In the genomic region with DNA sequence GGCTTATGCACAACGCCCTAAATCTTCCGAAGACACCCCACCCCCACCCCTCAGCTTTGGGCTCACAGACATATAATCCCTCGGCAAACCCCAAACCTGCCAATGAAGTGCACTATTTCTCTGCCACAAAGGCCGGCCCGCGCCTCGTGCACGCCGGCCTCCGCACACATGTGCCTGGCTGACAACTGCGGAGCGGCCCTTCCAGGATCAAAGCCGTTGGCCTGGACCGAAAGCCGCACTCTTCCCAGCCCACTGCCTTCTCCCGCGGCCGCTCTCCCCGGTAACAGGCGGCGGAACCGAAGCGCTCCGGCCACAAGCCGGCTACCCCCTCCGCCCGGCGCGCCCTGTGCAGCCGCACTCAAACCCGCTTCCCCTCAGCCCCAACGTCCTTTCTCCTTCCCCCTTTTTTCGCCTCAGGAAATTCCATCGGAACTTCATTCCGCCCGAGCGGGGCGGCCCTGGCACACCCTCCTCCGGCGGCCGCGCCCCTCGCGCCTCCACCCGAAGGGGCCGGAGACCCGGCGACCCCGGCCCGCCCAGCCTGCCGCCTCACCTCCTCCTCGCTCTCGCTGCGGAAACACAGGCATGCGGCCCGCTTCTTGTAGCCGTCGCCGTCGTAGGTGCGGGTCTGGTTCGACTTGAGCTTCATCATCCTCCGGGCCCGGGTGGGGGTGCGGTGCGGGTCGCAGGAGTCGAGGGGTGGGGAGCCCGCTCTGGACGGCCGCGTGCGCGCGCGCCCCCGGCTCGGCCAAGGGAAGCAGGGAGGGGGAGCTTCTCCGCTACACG, we compare ENCODE assay signal across 8 cellular contexts. TPM values are rescaled to one million over a fixed set of nuclear protein-coding genes. Genes with fewer than 3 reads are reported as not detected.
DNase-seq lines count a peak whose midpoint lies in the region; ATAC-seq and TF ChIP-seq lines count a peak whose summit lies in the region.

No MANE protein-coding gene starts in this region.

- DNase-seq in AG04449 (ENCODE audit: low read depth, low spot score) = no peak
- DNase-seq in NCI-H345 (lab: John Stamatoyannopoulos, UW) = peak; percentile 53
- peak; percentile 85 for DNase-seq in activated CD4-positive, alpha-beta T cell treated with anti-CD3 and anti-CD28 coated beads, Interleukin-2, amount 10 ng/mL, durations not matched to agents 24 days and 14 days
- peak; percentile 38 to 72 (median 52) for DNase-seq in dorsolateral prefrontal cortex
- peak; percentile 55 for DNase-seq in lung (ENCODE audit: low spot score)
- DNase-seq in stimulated activated CD4-positive, alpha-beta T cell treated with anti-CD3 and anti-CD28 coated beads, TNF-alpha, amount 100 ng/mL, for 4 hours (ENCODE audit: low read depth in 3 of 3) = peak; percentile 29 to 42 (median 35)

- peak; percentile 44 for ATAC-seq in GM18867 (IDR thresholded peaks at IDR 0.05; ENCODE audit: unreplicated experiment)
- ATAC-seq in HG03064 (IDR thresholded peaks at IDR 0.05; ENCODE audit: low read depth, unreplicated experiment) = peak; percentile 37
- ATAC-seq in lung (ENCODE audit: insufficient read depth, low FRiP score) = peak; percentile 43

- H3K27me3 Mint-ChIP-seq in activated CD4-positive, alpha-beta T cell treated with anti-CD3 and anti-CD28 coated beads, Interleukin-2, amount 10 ng/mL, durations not matched to agents 24 days and 14 days = no peaks in the 10 kb centered on the region

- peaks cover 9% of the 10 kb centered on the region for H3K4me1 Mint-ChIP-seq in activated CD4-positive, alpha-beta T cell treated with anti-CD3 and anti-CD28 coated beads, Interleukin-2, amount 10 ng/mL, durations not matched to agents 24 days and 14 days

- no peak overlapping the region for H3K27ac Mint-ChIP-seq in activated CD4-positive, alpha-beta T cell treated with anti-CD3 and anti-CD28 coated beads, Interleukin-2, amount 10 ng/mL, durations not matched to agents 24 days and 14 days

- CTCF ChIA-PET in AG04449 (lab: Yijun Ruan, JAX) = interaction anchor here (0.9 to 4.4 kb wide), 11 partner anchors 11 to 229 kb away, joined by 3 to 27 read pairs (median 4); a partner anchor contains a TSS

- peak overlapping the region; percentile 84 to 99 (median 97) for H3K27ac ChIP-seq in dorsolateral prefrontal cortex
- H3K27ac ChIP-seq in lung (ENCODE audit: low read depth in 1 of 2, low read length in 1 of 2) = peak overlapping the region; percentile 92 to 94

- no peaks in the 10 kb centered on the region for H3K27me3 ChIP-seq in dorsolateral prefrontal cortex
- H3K27me3 ChIP-seq in lung (ENCODE audit: control insufficient read depth, insufficient read depth) = no peaks in the 10 kb centered on the region

- POLR2A ChIA-PET in AG04449 (lab: Yijun Ruan, JAX) = interaction anchor here (0.6 to 2.2 kb wide), 3 partner anchors 33 to 155 kb away, joined by 3 to 6 read pairs (median 3); a partner anchor contains a TSS

- TF ChIP-seq CTCF in AG04449 (IDR thresholded peaks at IDR 0.05; ENCODE audit: insufficient read depth, low read length, missing control alignments) (no peak), dorsolateral prefrontal cortex (IDR thresholded peaks at IDR 0.05 in 54 of 56, conservative IDR thresholded peaks at IDR 0.05 in 2 of 56; ENCODE audit: low read depth in 1 of 56, partially characterized antibody in 56 of 56) (no peak), lung (IDR thresholded peaks at IDR 0.05; ENCODE audit: control extremely low read depth, extremely low read depth) (no peak)

- H3K36me3 ChIP-seq in lung (ENCODE audit: control insufficient read depth in 2 of 2, insufficient read depth in 2 of 2, low read length in 2 of 2) = no peaks in the 10 kb centered on the region

- intact Hi-C loops in activated CD4-positive, alpha-beta T cell treated with anti-CD3 and anti-CD28 coated beads, Interleukin-2, amount 10 ng/mL, durations not matched to agents 24 days and 14 days (cut with micrococcal nuclease) = loop anchor here (1.0 to 5.0 kb wide), 4 partner anchors 34 to 230 kb away; a partner anchor contains a TSS
- intact Hi-C loops in dorsolateral prefrontal cortex (cut with DNase I) = loop anchor here (1.0 to 2.0 kb wide), 5 partner anchors 23 to 195 kb away; a partner anchor contains a TSS

- H3K4me3 Mint-ChIP-seq in activated CD4-positive, alpha-beta T cell treated with anti-CD3 and anti-CD28 coated beads, Interleukin-2, amount 10 ng/mL, durations not matched to agents 24 days and 14 days = no peak overlapping the region

- peaks cover 3 to 13% of the 10 kb centered on the region in 2 donors for H3K4me1 ChIP-seq in lung (ENCODE audit: control insufficient read depth in 2 of 2, insufficient read depth in 2 of 2, low read length in 2 of 2)

- peak overlapping the region; percentile 83 for H3K4me3 ChIP-seq in AG04449 (ENCODE audit: low read depth, low read length)
- peak overlapping the region; percentile 70 to 97 (median 88) for H3K4me3 ChIP-seq in dorsolateral prefrontal cortex
- peak overlapping the region; percentile 72 for H3K4me3 ChIP-seq in lung

- WGBS in lung, 2 donors = 0% methylated on average over 78 to 80 of the region's 80 CpGs

- H3K9me3 Mint-ChIP-seq in activated CD4-positive, alpha-beta T cell treated with anti-CD3 and anti-CD28 coated beads, Interleukin-2, amount 10 ng/mL, durations not matched to agents 24 days and 14 days = peaks cover 3% of the 10 kb centered on the region

- H3K9me3 ChIP-seq in lung (ENCODE audit: control insufficient read depth in 2 of 2, insufficient read depth in 1 of 2, low read length in 1 of 2) = no peaks in the 10 kb centered on the region

- no peaks in the 10 kb centered on the region for H3K36me3 Mint-ChIP-seq in activated CD4-positive, alpha-beta T cell treated with anti-CD3 and anti-CD28 coated beads, Interleukin-2, amount 10 ng/mL, durations not matched to agents 24 days and 14 days (ENCODE audit: low read depth)

RNA-seq across cellular contexts. Expression of a gene that starts 0.6 kb away (rescaled TPM):
- 21.2 and 21.8 TPM in 2 replicates for total RNA-seq in activated CD4-positive, alpha-beta T cell treated with anti-CD3 and anti-CD28 coated beads, Interleukin-2, amount 10 ng/mL, durations not matched to agents 24 days and 14 days
- total RNA-seq in dorsolateral prefrontal cortex (100 to 1,000 TPM; 107 to 239 (median 169) TPM), lung (10 to 100 TPM; 34.8 to 38.5 TPM)
- 10 to 100 TPM in 1 of 2 donors, 1 to 10 TPM in 1; 9.0 to 10.8 TPM for polyA plus RNA-seq in lung

RNA-seq across cellular contexts. Expression of a gene that starts 34.0 kb away (rescaled TPM):
- total RNA-seq in activated CD4-positive, alpha-beta T cell treated with anti-CD3 and anti-CD28 coated beads, Interleukin-2, amount 10 ng/mL, durations not matched to agents 24 days and 14 days = 1,681 and 1,689 TPM in 2 replicates
- total RNA-seq in dorsolateral prefrontal cortex = 100 to 1,000 TPM; 315 to 608 (median 413) TPM
- total RNA-seq in lung = 1,000 to 10,000 TPM in 1 of 2 donors, 100 to 1,000 TPM in 1; 846 to 1,066 TPM
- polyA plus RNA-seq in lung = 1,000 to 10,000 TPM; 2,410 to 2,710 TPM
